Comparison of ENCODE assay signal across 8 cellular contexts in genomic region chr6:112029045-112029822, GRCh38. TPM values are rescaled to one million over a fixed set of nuclear protein-coding genes. Genes with fewer than 3 reads are reported as not detected.
DNase-seq lines count a peak whose midpoint lies in the region; TF ChIP-seq lines count a peak whose summit lies in the region.

No MANE protein-coding gene starts in this region.

- intact Hi-C loops in sigmoid colon (cut with DNase I): no loop called here

- peak; percentile 52 for DNase-seq in HS-27A (ENCODE audit: low read depth)
- peak; percentile 84 for DNase-seq in OCI-M1 (lab: John Stamatoyannopoulos, UW)
- DNase-seq in activated T-cell treated with anti-CD3 and anti-CD28 coated beads, Interleukin-2, amount 50 U/mL, for 1 hour: peak; percentile 62
- peak; percentile 78 for DNase-seq in fibroblast of mammary gland (ENCODE audit: low read depth)
- no peak for DNase-seq in osteoblast (ENCODE audit: insufficient read length, low spot score, missing footprints)
- DNase-seq in tibial nerve (ENCODE audit: low spot score in 2 of 2): peak in 1 of 2 donors; percentile 74
- no peak for DNase-seq in sigmoid colon

- H3K36me3 ChIP-seq in osteoblast (ENCODE audit: insufficient read depth, low read length) (no peaks in the 10 kb centered on the region), tibial nerve (no peaks in the 10 kb centered on the region), sigmoid colon (no peaks in the 10 kb centered on the region)

- no peak overlapping the region for H3K4me2 ChIP-seq in osteoblast (ENCODE audit: insufficient read depth, low read length)

- H3K9me3 ChIP-seq in osteoblast (ENCODE audit: low read depth, low read length): no peaks in the 10 kb centered on the region
- no peaks in the 10 kb centered on the region for H3K9me3 ChIP-seq in tibial nerve
- H3K9me3 ChIP-seq in sigmoid colon: no peaks in the 10 kb centered on the region

- H3K27ac ChIP-seq in osteoblast (ENCODE audit: low read depth, low read length) (no peak overlapping the region), tibial nerve (peak overlapping the region; percentile 34 to 96 (median 72)), sigmoid colon (peak overlapping the region in 1 of 4 donors; percentile 56)

- WGBS in tibial nerve, 2 donors: 79 to 80% methylated on average over 15 of the region's 15 CpGs
- 80 to 87% methylated on average over 15 of the region's 15 CpGs for WGBS in sigmoid colon, 2 donors

- H3K4me3 ChIP-seq in fibroblast of mammary gland (ENCODE audit: control insufficient read depth, low read depth, low read length): no peak overlapping the region
- H3K4me3 ChIP-seq in osteoblast (ENCODE audit: insufficient read depth, low read length): no peak overlapping the region
- H3K4me3 ChIP-seq in tibial nerve: no peak overlapping the region
- H3K4me3 ChIP-seq in sigmoid colon: no peak overlapping the region

- H4K20me1 ChIP-seq in osteoblast (ENCODE audit: insufficient read depth, low read length): no peaks in the 10 kb centered on the region

- TF ChIP-seq EP300 in tibial nerve (IDR thresholded peaks at IDR 0.05) (no peak), sigmoid colon (IDR thresholded peaks at IDR 0.05) (no peak)

- H3K79me2 ChIP-seq in osteoblast (ENCODE audit: insufficient read depth, low read length): no peaks in the 10 kb centered on the region

- H3K27me3 ChIP-seq in osteoblast (ENCODE audit: insufficient read depth, low read length) (peaks cover 2% of the 10 kb centered on the region), tibial nerve (no peaks in the 10 kb centered on the region), sigmoid colon (no peaks in the 10 kb centered on the region)

- TF ChIP-seq CTCF in GM12873 (IDR thresholded peaks at IDR 0.05; ENCODE audit: insufficient read depth, low read depth, low read length, missing control alignments): peak; percentile 85
- TF ChIP-seq CTCF in fibroblast of mammary gland (conservative IDR thresholded peaks at IDR 0.05; ENCODE audit: control insufficient read depth, insufficient read depth, low read depth, low read length): peak; percentile 84
- TF ChIP-seq CTCF in osteoblast (IDR thresholded peaks at IDR 0.05; ENCODE audit: extremely low read depth, low read depth, low read length): peak; percentile 89
- TF ChIP-seq CTCF in tibial nerve (IDR thresholded peaks at IDR 0.05): peak; percentile 27 to 51 (median 47)
- peak in 2 of 4 experiments; percentile 21 to 50 for TF ChIP-seq CTCF in sigmoid colon (IDR thresholded peaks at IDR 0.05)

- H3K4me1 ChIP-seq in osteoblast (ENCODE audit: insufficient read depth, low read length): peaks cover 11% of the 10 kb centered on the region
- peaks cover 0 to 61% (median 25%) of the 10 kb centered on the region in 4 donors for H3K4me1 ChIP-seq in tibial nerve
- H3K4me1 ChIP-seq in sigmoid colon: peaks cover 0 to 5% (median 0%) of the 10 kb centered on the region in 4 donors

- TF ChIP-seq POLR2A in tibial nerve (IDR thresholded peaks at IDR 0.05) (no peak), sigmoid colon (IDR thresholded peaks at IDR 0.05) (no peak)

- no peak overlapping the region for H2AFZ ChIP-seq in osteoblast (ENCODE audit: low read length)

RNA-seq across cellular contexts. Expression of gene CCN6, which starts 24.7 kb away (rescaled TPM):
- total RNA-seq in osteoblast (6.8 and 6.9 TPM in 2 replicates), tibial nerve (under 1 TPM in 2 of 4 donors, not detected in 2; 0.39 to 0.42 TPM), sigmoid colon (not detected)
- not detected for polyA plus RNA-seq in sigmoid colon

RNA-seq across cellular contexts. Expression of gene TUBE1, which starts 58.0 kb away (rescaled TPM):
- 49.6 and 49.8 TPM in 2 replicates for total RNA-seq in osteoblast
- total RNA-seq in tibial nerve: 10 to 100 TPM; 47.2 to 64.5 (median 50.7) TPM
- total RNA-seq in sigmoid colon: 10 to 100 TPM; 32.5 to 65.2 (median 48.6) TPM
- 10 to 100 TPM in 1 of 3 donors, 1 to 10 TPM in 2; 7.6 to 10.2 (median 9.4) TPM for polyA plus RNA-seq in sigmoid colon

RNA-seq across cellular contexts. Expression of gene FAM229B, which starts 58.2 kb away (rescaled TPM):
- total RNA-seq in osteoblast: 11.6 and 17.4 TPM in 2 replicates
- 10 to 100 TPM; 18.0 to 32.1 (median 23.9) TPM for total RNA-seq in tibial nerve
- 10 to 100 TPM; 11.4 to 22.2 (median 16.6) TPM for total RNA-seq in sigmoid colon
- 1 to 10 TPM in 2 of 3 donors, under 1 TPM in 1; 0.46 to 7.8 (median 3.5) TPM for polyA plus RNA-seq in sigmoid colon

Comparison
In these comparisons a context has a peak if more than half of its experiments do, and no peak if none do; other contexts are left out.
1. DNase-seq: peak in HS-27A (single experiment), OCI-M1 (single experiment), activated T-cell treated with anti-CD3 and anti-CD28 coated beads, Interleukin-2, amount 50 U/mL, for 1 hour (single experiment) and fibroblast of mammary gland (single experiment); none in osteoblast (single experiment) and sigmoid colon (single experiment).